1 cellular context compared by ENCODE assay signal in genomic region chr1:110464340-110464739, GRCh38.
TF ChIP-seq lines count a peak whose summit lies in the region.

No MANE protein-coding gene starts in this region.

TF ChIP-seq in IMR-90, 13 proteins besides CTCF, POLR2A, EP300 and RAD21:
- TF ChIP-seq RCOR1 (IDR thresholded peaks at IDR 0.05; ENCODE audit: insufficient replicate concordance, low read length) = no peak
- no peak for TF ChIP-seq CHD1 (IDR thresholded peaks at IDR 0.05; ENCODE audit: low read depth, low read length)
- TF ChIP-seq CEBPB (IDR thresholded peaks at IDR 0.05; ENCODE audit: low read depth, low read length) = peak; percentile 93
- peak; percentile 89 for TF ChIP-seq FOS (IDR thresholded peaks at IDR 0.05; ENCODE audit: low read depth, low read length)
- TF ChIP-seq ELK1 (IDR thresholded peaks at IDR 0.05; ENCODE audit: borderline replicate concordance, low read depth, low read length) = no peak
